In the genomic region with DNA sequence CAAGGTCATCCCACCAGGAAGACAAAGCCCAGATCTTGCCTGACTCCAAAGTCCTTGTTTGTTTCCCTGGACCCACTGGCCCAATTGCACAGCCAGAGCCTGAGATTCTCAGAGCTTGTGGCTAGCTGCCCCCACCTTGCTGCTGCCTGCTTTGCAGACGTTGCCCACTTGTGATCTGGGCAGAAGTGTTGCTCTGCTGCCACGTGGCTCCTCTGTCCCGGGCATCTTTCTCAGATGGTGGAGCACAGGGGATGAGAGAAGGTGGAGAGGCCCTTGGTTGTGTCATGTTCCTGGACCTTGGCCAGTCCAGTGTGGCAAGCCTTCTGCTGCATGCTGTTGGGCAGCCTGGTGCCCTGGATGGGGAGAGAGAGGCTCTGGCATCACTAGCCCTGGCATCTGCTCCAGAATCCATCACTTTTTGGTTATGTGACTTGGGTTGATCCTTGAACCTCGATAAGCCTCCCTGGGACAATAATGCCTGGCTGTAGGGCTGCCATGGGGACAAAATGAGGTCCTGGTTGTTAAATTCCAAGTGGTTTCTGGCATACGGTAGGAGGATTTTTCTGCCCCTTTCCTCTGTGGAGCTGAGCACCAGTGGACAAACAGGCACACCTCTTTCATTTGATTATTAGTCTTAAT, we compare ENCODE assay signal across 1 cellular context.
TF ChIP-seq lines count a peak whose summit lies in the region.

No MANE protein-coding gene starts in this region.

TF ChIP-seq in IMR-90, 13 proteins besides CTCF, POLR2A, EP300 and RAD21:
- TF ChIP-seq RCOR1 (IDR thresholded peaks at IDR 0.05; ENCODE audit: insufficient replicate concordance, low read length) (no peak), RFX5 (IDR thresholded peaks at IDR 0.05; ENCODE audit: low read depth, low read length) (no peak), SMC3 (IDR thresholded peaks at IDR 0.05; ENCODE audit: low read depth, low read length) (no peak), MAZ (IDR thresholded peaks at IDR 0.05; ENCODE audit: borderline replicate concordance, low read depth, low read length) (no peak), MXI1 (IDR thresholded peaks at IDR 0.05; ENCODE audit: borderline replicate concordance, low read depth, low read length) (no peak), NFE2L2 (IDR thresholded peaks at IDR 0.05; ENCODE audit: low read depth, low read length) (no peak), CHD1 (IDR thresholded peaks at IDR 0.05; ENCODE audit: low read depth, low read length) (no peak)
